In genomic region chr1:51861669-51862068, GRCh38 we compare ENCODE assay signal across 26 cellular contexts. TPM values are rescaled to one million over a fixed set of nuclear protein-coding genes. Genes with fewer than 3 reads are reported as not detected.
DNase-seq lines count a peak whose midpoint lies in the region; ATAC-seq and TF ChIP-seq lines count a peak whose summit lies in the region.
"Had no signal": no experiment of that assay in that cellular context is flagged by ENCODE, and none has a peak within 500 bp of the region (broad histone marks: within the 10 kb centered on the region; RNA-seq: fewer than 3 reads in every experiment).

No MANE protein-coding gene starts in this region.

- H3K27ac ChIP-seq in GM23338 (ENCODE audit: low read depth) = no peak overlapping the region
- no peak overlapping the region for H3K27ac ChIP-seq in osteoblast (ENCODE audit: low read depth, low read length)
- no peak overlapping the region for H3K27ac ChIP-seq in lower lobe of right lung
- H3K27ac ChIP-seq: gastroesophageal sphincter, left lung, prostate gland, SK-N-MC, thoracic aorta, vagina had no signal

- no peaks in the 10 kb centered on the region for H3K36me3 ChIP-seq in GM23338 (ENCODE audit: insufficient read depth)
- H3K36me3 ChIP-seq in osteoblast (ENCODE audit: insufficient read depth, low read length) = no peaks in the 10 kb centered on the region
- peaks cover 11% of the 10 kb centered on the region for H3K36me3 ChIP-seq in lower lobe of right lung
- H3K36me3 ChIP-seq: gastroesophageal sphincter, prostate gland, thoracic aorta, vagina had no signal

- H2AFZ ChIP-seq in GM23338 (no peak overlapping the region), osteoblast (ENCODE audit: low read length) (no peak overlapping the region)

- no peaks in the 10 kb centered on the region for H3F3A ChIP-seq in GM23338 (replicated peaks; ENCODE audit: low read depth)

- TF ChIP-seq CTCF in GM23338 (conservative IDR thresholded peaks at IDR 0.05; ENCODE audit: low read depth in 2 of 2) = no peak
- no peak for TF ChIP-seq CTCF in epithelial cell of esophagus (IDR thresholded peaks at IDR 0.05; ENCODE audit: insufficient read depth, low read depth, low read length, missing control alignments)
- no peak for TF ChIP-seq CTCF in osteoblast (IDR thresholded peaks at IDR 0.05; ENCODE audit: extremely low read depth, low read depth, low read length)
- TF ChIP-seq CTCF in lower lobe of right lung (IDR thresholded peaks at IDR 0.05) = no peak

- no peaks in the 10 kb centered on the region for H3K9me3 Mint-ChIP-seq in activated CD4-positive, alpha-beta T cell treated with anti-CD3 and anti-CD28 coated beads, Interleukin-2, amount 10 ng/mL, durations not matched to agents 24 days and 14 days
- H3K9me3 Mint-ChIP-seq in GM23338 = no peaks in the 10 kb centered on the region
- H3K9me3 Mint-ChIP-seq in activated T-helper 17 cell treated with anti-CD3 and anti-CD28 coated beads, Interleukin-2, amount 50 U/mL, for 72 hours = no peaks in the 10 kb centered on the region
- H3K9me3 Mint-ChIP-seq: activated naive CD4-positive, alpha-beta T cell treated with anti-CD3 and anti-CD28 coated beads for 36 hours; CD4-positive, alpha-beta memory T cell had no signal

- peaks cover 81% of the 10 kb centered on the region for H3K79me2 ChIP-seq in GM23338 (replicated peaks; ENCODE audit: insufficient read depth)
- peaks cover 92% of the 10 kb centered on the region for H3K79me2 ChIP-seq in osteoblast (ENCODE audit: insufficient read depth, low read length)

- H3K27me3 ChIP-seq in GM23338 (ENCODE audit: insufficient read depth) (no peaks in the 10 kb centered on the region), osteoblast (ENCODE audit: insufficient read depth, low read length) (no peaks in the 10 kb centered on the region), lower lobe of right lung (ENCODE audit: low read depth) (no peaks in the 10 kb centered on the region)
- H3K27me3 ChIP-seq: gastroesophageal sphincter, left lung, vagina had no signal

- no peak overlapping the region for H3K4me2 ChIP-seq in GM23338
- H3K4me2 ChIP-seq in osteoblast (ENCODE audit: insufficient read depth, low read length) = no peak overlapping the region

- DNase-seq in activated CD4-positive, alpha-beta T cell treated with anti-CD3 and anti-CD28 coated beads, Interleukin-2, amount 10 ng/mL, durations not matched to agents 24 days and 14 days = no peak
- no peak for DNase-seq in activated CD4-positive, alpha-beta T cell treated with anti-CD3 and anti-CD28 coated beads for 4 hours
- DNase-seq in GM23338 (ENCODE audit: low spot score) (no peak), epithelial cell of esophagus (ENCODE audit: low read depth) (peak; percentile 5), osteoblast (ENCODE audit: insufficient read length, low spot score, missing footprints) (no peak), COR-L47 (lab: John Stamatoyannopoulos, UW) (no peak), lower lobe of right lung (no peak)
- DNase-seq: activated CD8-positive, alpha-beta memory T cell treated with anti-CD3 and anti-CD28 coated beads, Interleukin-2, amount 10 ng/mL, durations not matched to agents 7 days and 5 days; activated naive CD4-positive, alpha-beta T cell treated with anti-CD3 and anti-CD28 coated beads for 36 hours; AML-193; aorta; caudate nucleus; CD4-positive, alpha-beta memory T cell; DMS 273 treated with DMSO at 0.1 percent for 48 hours; hippocampal formation; left lung; NCI-H1048; NCI-H1694 treated with DMSO at 0.1 percent for 48 hours; NCI-H510A; stimulated activated naive CD4-positive, alpha-beta T cell had no signal

- H3K4me3 Mint-ChIP-seq in activated CD4-positive, alpha-beta T cell treated with anti-CD3 and anti-CD28 coated beads, Interleukin-2, amount 10 ng/mL, durations not matched to agents 24 days and 14 days = no peak overlapping the region
- no peak overlapping the region for H3K4me3 Mint-ChIP-seq in GM23338
- H3K4me3 Mint-ChIP-seq in activated T-helper 17 cell treated with anti-CD3 and anti-CD28 coated beads, Interleukin-2, amount 50 U/mL, for 72 hours = no peak overlapping the region
- H3K4me3 Mint-ChIP-seq: activated CD8-positive, alpha-beta memory T cell treated with anti-CD3 and anti-CD28 coated beads, Interleukin-2, amount 10 ng/mL, durations not matched to agents 7 days and 5 days; activated naive CD4-positive, alpha-beta T cell treated with anti-CD3 and anti-CD28 coated beads for 36 hours; CD4-positive, alpha-beta memory T cell had no signal

- H3K9me2 ChIP-seq in GM23338 (ENCODE audit: insufficient read depth) = no peaks in the 10 kb centered on the region

- peak overlapping the region; percentile 17 for H3K27ac Mint-ChIP-seq in activated CD4-positive, alpha-beta T cell treated with anti-CD3 and anti-CD28 coated beads, Interleukin-2, amount 10 ng/mL, durations not matched to agents 24 days and 14 days
- H3K27ac Mint-ChIP-seq in GM23338 = peak overlapping the region; percentile 78
- H3K27ac Mint-ChIP-seq in activated T-helper 17 cell treated with anti-CD3 and anti-CD28 coated beads, Interleukin-2, amount 50 U/mL, for 72 hours = no peak overlapping the region
- H3K27ac Mint-ChIP-seq: activated CD8-positive, alpha-beta memory T cell treated with anti-CD3 and anti-CD28 coated beads, Interleukin-2, amount 10 ng/mL, durations not matched to agents 7 days and 5 days; activated naive CD4-positive, alpha-beta T cell treated with anti-CD3 and anti-CD28 coated beads for 36 hours; CD4-positive, alpha-beta memory T cell had no signal

- H3K4me1 ChIP-seq in GM23338 (ENCODE audit: insufficient read depth) (peaks cover 35% of the 10 kb centered on the region), osteoblast (ENCODE audit: insufficient read depth, low read length) (no peaks in the 10 kb centered on the region), lower lobe of right lung (no peaks in the 10 kb centered on the region)
- H3K4me1 ChIP-seq: gastroesophageal sphincter, prostate gland had no signal

- no peak overlapping the region for H3K4me3 ChIP-seq in GM23338
- H3K4me3 ChIP-seq in epithelial cell of esophagus (ENCODE audit: low read length) = no peak overlapping the region
- no peak overlapping the region for H3K4me3 ChIP-seq in osteoblast (ENCODE audit: insufficient read depth, low read length)
- no peak overlapping the region for H3K4me3 ChIP-seq in lower lobe of right lung
- H3K4me3 ChIP-seq: gastroesophageal sphincter, left lung, prostate gland, SK-N-MC, thoracic aorta, vagina had no signal

- H3K27me3 Mint-ChIP-seq in activated CD4-positive, alpha-beta T cell treated with anti-CD3 and anti-CD28 coated beads, Interleukin-2, amount 10 ng/mL, durations not matched to agents 24 days and 14 days = no peaks in the 10 kb centered on the region
- no peaks in the 10 kb centered on the region for H3K27me3 Mint-ChIP-seq in GM23338 (ENCODE audit: insufficient read depth, low read depth, poor library complexity)
- H3K27me3 Mint-ChIP-seq in activated T-helper 17 cell treated with anti-CD3 and anti-CD28 coated beads, Interleukin-2, amount 50 U/mL, for 72 hours = no peaks in the 10 kb centered on the region
- H3K27me3 Mint-ChIP-seq: activated CD8-positive, alpha-beta memory T cell treated with anti-CD3 and anti-CD28 coated beads, Interleukin-2, amount 10 ng/mL, durations not matched to agents 7 days and 5 days; CD4-positive, alpha-beta memory T cell had no signal

- H4K20me1 ChIP-seq in GM23338 (replicated peaks; ENCODE audit: insufficient read depth) (peaks cover 7% of the 10 kb centered on the region; the same call in 1 of the 2 replicates), osteoblast (ENCODE audit: insufficient read depth, low read length) (peaks cover 10% of the 10 kb centered on the region)

- peaks cover 13% of the 10 kb centered on the region for H3K36me3 Mint-ChIP-seq in activated CD4-positive, alpha-beta T cell treated with anti-CD3 and anti-CD28 coated beads, Interleukin-2, amount 10 ng/mL, durations not matched to agents 24 days and 14 days (ENCODE audit: low read depth)
- peaks cover 3% of the 10 kb centered on the region; the same call in 1 of the 3 replicates for H3K36me3 Mint-ChIP-seq in GM23338 (ENCODE audit: low read depth)
- H3K36me3 Mint-ChIP-seq in activated T-helper 17 cell treated with anti-CD3 and anti-CD28 coated beads, Interleukin-2, amount 50 U/mL, for 72 hours (ENCODE audit: low read depth) = peaks cover 32% of the 10 kb centered on the region

- no peaks in the 10 kb centered on the region for H3K9me3 ChIP-seq in osteoblast (ENCODE audit: low read depth, low read length)
- H3K9me3 ChIP-seq in lower lobe of right lung = no peaks in the 10 kb centered on the region
- H3K9me3 ChIP-seq: gastroesophageal sphincter, left lung, prostate gland, thoracic aorta, vagina had no signal

- ATAC-seq in GM23338 (no peak), lower lobe of right lung (no peak)
- peak; percentile 62 for ATAC-seq in activated T-helper 17 cell treated with anti-CD3 and anti-CD28 coated beads, Interleukin-2, amount 50 U/mL, for 72 hours (replicated peaks)
- ATAC-seq: activated CD8-positive, alpha-beta memory T cell treated with anti-CD3 and anti-CD28 coated beads, Interleukin-2, amount 10 ng/mL, durations not matched to agents 7 days and 5 days; gastroesophageal sphincter; left lung had no signal

- H3K4me1 Mint-ChIP-seq in activated CD4-positive, alpha-beta T cell treated with anti-CD3 and anti-CD28 coated beads, Interleukin-2, amount 10 ng/mL, durations not matched to agents 24 days and 14 days = peaks cover 12% of the 10 kb centered on the region
- peaks cover 39% of the 10 kb centered on the region; the same call in 2 of the 3 replicates for H3K4me1 Mint-ChIP-seq in GM23338
- peaks cover 5% of the 10 kb centered on the region for H3K4me1 Mint-ChIP-seq in activated T-helper 17 cell treated with anti-CD3 and anti-CD28 coated beads, Interleukin-2, amount 50 U/mL, for 72 hours

- intact Hi-C loops in activated CD4-positive, alpha-beta T cell treated with anti-CD3 and anti-CD28 coated beads, Interleukin-2, amount 10 ng/mL, durations not matched to agents 24 days and 14 days (cut with micrococcal nuclease) = loop anchor here (2.0 kb wide), 1 partner anchor 17 kb away; the partner anchor contains the start of gene NRDC
- intact Hi-C loops in lower lobe of right lung (cut with DNase I) = no loop called here

TF ChIP-seq in GM23338, 12 proteins besides CTCF, POLR2A, EP300 and RAD21 (continues in another document):
- TF ChIP-seq ZNF331 (CRISPR knock-in tag; IDR thresholded peaks at IDR 0.05; ENCODE audit: low read depth) (no peak), STAT1 (IDR thresholded peaks at IDR 0.05; ENCODE audit: unreplicated experiment) (no peak), EZH2 (IDR thresholded peaks at IDR 0.05; ENCODE audit: low read depth, unreplicated experiment) (no peak), JUNB (IDR thresholded peaks at IDR 0.05; ENCODE audit: unreplicated experiment) (no peak), POLR2AphosphoS5 (IDR thresholded peaks at IDR 0.05; ENCODE audit: low read depth) (no peak), EZH2phosphoT487 (IDR thresholded peaks at IDR 0.05; ENCODE audit: unreplicated experiment) (no peak)

RNA-seq across cellular contexts. Expression of gene NRDC, which starts 16.9 kb away (rescaled TPM):
- 170 and 175 TPM in 2 replicates for total RNA-seq in activated CD4-positive, alpha-beta T cell treated with anti-CD3 and anti-CD28 coated beads, Interleukin-2, amount 10 ng/mL, durations not matched to agents 24 days and 14 days
- 121 and 129 TPM in 2 replicates for total RNA-seq in GM23338 (2014; rRNA removed; shearing (Covaris generic))
- 198 and 217 TPM in 2 replicates for polyA plus RNA-seq in GM23338 (2016; fragmentation: Nextera tagmentation; extraction: Ambion mirVana)
- 100 to 1,000 TPM; 135 to 174 TPM for total RNA-seq in activated T-helper 17 cell treated with anti-CD3 and anti-CD28 coated beads, Interleukin-2, amount 50 U/mL, for 72 hours
- total RNA-seq in osteoblast (81.4 and 90.5 TPM in 2 replicates), lower lobe of right lung (115 TPM)
